ENCODE assay signal across 8 cellular contexts in the genomic region with DNA sequence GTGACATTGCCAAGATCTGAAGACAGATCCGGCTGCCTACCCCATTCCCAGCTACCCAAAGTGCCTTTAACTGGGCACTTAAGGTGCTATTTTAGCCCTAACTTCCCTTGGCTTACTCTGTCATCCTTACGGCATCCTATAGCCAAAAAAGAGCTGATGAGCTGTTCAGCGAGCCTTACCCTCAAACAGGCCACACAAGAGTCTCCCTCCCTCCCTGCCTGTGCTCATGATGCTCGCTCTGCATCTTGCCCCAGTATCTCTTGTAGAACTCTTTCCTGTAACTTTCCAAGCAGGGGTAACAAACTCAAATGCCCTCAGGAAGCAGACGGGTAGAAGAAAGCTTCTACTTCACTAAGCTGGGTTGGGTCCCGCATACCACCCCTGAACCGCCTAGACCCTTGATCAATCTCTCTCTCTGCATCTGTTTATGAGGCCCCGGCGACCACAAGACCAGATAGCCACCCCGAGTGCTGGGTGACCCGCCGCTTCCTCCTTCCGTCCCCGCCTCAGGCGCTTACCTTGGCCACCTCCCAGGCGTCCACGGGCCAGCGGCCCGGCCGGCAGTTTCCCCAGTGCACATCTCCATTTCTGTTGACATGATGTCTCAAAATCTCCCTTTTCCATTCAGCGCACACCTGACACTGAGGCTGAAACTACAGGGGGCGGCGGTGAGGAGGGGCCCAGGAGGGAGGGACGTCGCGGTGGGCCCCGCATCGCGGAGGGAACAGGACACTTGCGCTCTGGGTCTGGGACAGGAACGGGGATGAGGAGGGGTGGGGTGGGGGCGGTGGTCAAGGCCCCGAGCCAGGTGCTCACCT. TPM values are rescaled to one million over a fixed set of nuclear protein-coding genes. Genes with fewer than 3 reads are reported as not detected.
DNase-seq lines count a peak whose midpoint lies in the region; ATAC-seq and TF ChIP-seq lines count a peak whose summit lies in the region.

No MANE protein-coding gene starts in this region.

- H3K4me3 ChIP-seq in AG04449 (ENCODE audit: low read depth, low read length) (peak overlapping the region; percentile 68), ascending aorta (peak overlapping the region; percentile 77 to 90), right atrium auricular region (peak overlapping the region; percentile 54 to 80), retinal pigment epithelial cell (ENCODE audit: low read length) (peak overlapping the region; percentile 74)

- no peaks in the 10 kb centered on the region for H3K36me3 ChIP-seq in ascending aorta
- no peaks in the 10 kb centered on the region for H3K36me3 ChIP-seq in right atrium auricular region

- H3K27me3 ChIP-seq in ascending aorta = no peaks in the 10 kb centered on the region
- H3K27me3 ChIP-seq in right atrium auricular region = no peaks in the 10 kb centered on the region

- peak; percentile 14 for ATAC-seq in HG03280 (IDR thresholded peaks at IDR 0.05; ENCODE audit: unreplicated experiment)

- H3K4me1 ChIP-seq in ascending aorta (peaks cover 0 to 18% of the 10 kb centered on the region in 2 donors), right atrium auricular region (peaks cover 0 to 51% of the 10 kb centered on the region in 2 donors)

- TF ChIP-seq CTCF in AG04449 (IDR thresholded peaks at IDR 0.05; ENCODE audit: insufficient read depth, low read length, missing control alignments) (no peak), ascending aorta (IDR thresholded peaks at IDR 0.05) (no peak), right atrium auricular region (IDR thresholded peaks at IDR 0.05) (no peak), retinal pigment epithelial cell (conservative IDR thresholded peaks at IDR 0.05; ENCODE audit: low read depth, low read length) (no peak)

- DNase-seq in AG04449 (ENCODE audit: low read depth, low spot score) (no peak), GM19238 (ENCODE audit: insufficient read length, low spot score) (peak; percentile 35), SW480 (ENCODE audit: low spot score) (peak; percentile 26), ascending aorta (ENCODE audit: low spot score in 2 of 2) (peak in 1 of 2 donors; percentile 69), right atrium auricular region (ENCODE audit: low spot score) (peak; percentile 61), retinal pigment epithelial cell (ENCODE audit: low read depth) (no peak), GM19240 (ENCODE audit: insufficient read length, low spot score) (no peak)

- intact Hi-C loops in ascending aorta (cut with DNase I) = loop anchor here (1.0 to 10.0 kb wide), 4 partner anchors 66 to 686 kb away; partner anchors contain the start of genes ATP6AP2, DDX3X and USP9X

- H3K27ac ChIP-seq in ascending aorta = peak overlapping the region; percentile 75
- peak overlapping the region; percentile 74 to 83 for H3K27ac ChIP-seq in right atrium auricular region

- POLR2A ChIA-PET in AG04449 (lab: Yijun Ruan, JAX) = no interaction called here

- H3K9me3 ChIP-seq in ascending aorta (no peaks in the 10 kb centered on the region), right atrium auricular region (no peaks in the 10 kb centered on the region)

- CTCF ChIA-PET in AG04449 (lab: Yijun Ruan, JAX) = interaction anchor here (2.6 kb wide), 1 partner anchor 102 kb away, joined by 17 read pairs; no protein-coding TSS in a partner anchor

RNA-seq across cellular contexts. Expression of gene CXorf38, which starts 0.7 kb away (rescaled TPM):
- total RNA-seq in ascending aorta (11.9 TPM), right atrium auricular region (1 to 10 TPM; 8.2 to 9.1 TPM)

RNA-seq across cellular contexts. Expression of gene MPC1L, which starts 23.5 kb away (rescaled TPM):
- total RNA-seq in ascending aorta = not detected
- total RNA-seq in right atrium auricular region = not detected

Comparison
In these comparisons a context has a peak if more than half of its experiments do, and no peak if none do; other contexts are left out.
1. DNase-seq: peak in GM19238 (single experiment), SW480 (single experiment) and right atrium auricular region (single experiment); none in AG04449 (single experiment), retinal pigment epithelial cell (single experiment) and GM19240 (single experiment).
2. Peak in every context shown above with its lines, with median percentiles within 50 percentile points of each other: H3K4me3 ChIP-seq.